ENCODE assay signal across 8 cellular contexts in genomic region chr3:128094295-128095151, GRCh38. TPM values are rescaled to one million over a fixed set of nuclear protein-coding genes. Genes with fewer than 3 reads are reported as not detected.
DNase-seq lines count a peak whose midpoint lies in the region; ATAC-seq, FAIRE-seq and TF ChIP-seq lines count a peak whose summit lies in the region.

No MANE protein-coding gene starts in this region.

- no peak overlapping the region for H4K91ac ChIP-seq in H1 (replicated peaks; ENCODE audit: insufficient read length, low read length)

- H3K4me1 ChIP-seq in SK-N-SH (ENCODE audit: control insufficient read depth in 1 of 2, insufficient read depth in 2 of 2, low read depth in 1 of 2, low read length in 1 of 2) (peaks cover 9 to 12% of the 10 kb centered on the region in 2 experiments; a peak in 1 of 4 replicates), H1 (replicated peaks in 1 of 4; ENCODE audit: control insufficient read depth in 3 of 4, insufficient read depth in 4 of 4, low read length in 3 of 4) (peaks cover 9 to 30% (median 19%) of the 10 kb centered on the region in 4 experiments)

- peaks cover 6% of the 10 kb centered on the region; the same call in 1 of the 2 replicates for H3K79me2 ChIP-seq in SK-N-SH (ENCODE audit: insufficient read depth)
- H3K79me2 ChIP-seq in H1 (ENCODE audit: control insufficient read depth in 1 of 2, insufficient read depth in 2 of 2, low read length in 2 of 2): peaks cover 0 to 42% of the 10 kb centered on the region in 2 experiments; a peak in 2 of 4 replicates

- intact Hi-C loops in Right ventricle myocardium superior (cut with DNase I) (loop anchor here (5.0 to 10.0 kb wide), 2 partner anchors 38 to 510 kb away; no protein-coding TSS in a partner anchor), Right ventricle myocardium inferior (cut with DNase I) (loop anchor here (1.0 to 5.0 kb wide), 2 partner anchors 39 to 403 kb away; no protein-coding TSS in a partner anchor)

- DNase-seq in Right ventricle myocardium superior (no peak), Right ventricle myocardium inferior (ENCODE audit: missing footprints) (no peak), SK-N-SH (no peak), H1 (ENCODE audit: low read depth in 1 of 2, low spot score in 2 of 2) (no peak), GM13977 (ENCODE audit: low spot score) (no peak), coronary artery (ENCODE audit: low spot score) (no peak)

- H3K79me1 ChIP-seq in H1 (ENCODE audit: low read depth, low read length): peaks cover 7% of the 10 kb centered on the region

- no peak overlapping the region for H4K8ac ChIP-seq in H1 (ENCODE audit: extremely low read depth, insufficient read depth, low read length)

- H2BK120ac ChIP-seq in H1 (replicated peaks; ENCODE audit: low read depth, low read length): no peak overlapping the region

- in situ Hi-C loops in GM13977 (cut with MboI; ENCODE audit: low pct_unique_long_range_greater_than_20kb, low sequenced_read_pairs, unreplicated experiment): loop anchor here (25.0 kb wide), 2 partner anchors 393 to 518 kb away; partner anchors contain the start of gene GATA2

- TF ChIP-seq POLR2A in H1 (IDR thresholded peaks at IDR 0.05; ENCODE audit: control extremely low read depth in 1 of 2, low read depth in 2 of 2, low read length in 2 of 2): no peak

- no peak for TF ChIP-seq EP300 in SK-N-SH (IDR thresholded peaks at IDR 0.05; ENCODE audit: borderline replicate concordance in 1 of 2, low read depth in 1 of 2, low read length in 1 of 2)
- TF ChIP-seq EP300 in H1 (IDR thresholded peaks at IDR 0.05; ENCODE audit: borderline replicate concordance in 1 of 2, low read depth in 2 of 2, low read length in 2 of 2): no peak

- no peak overlapping the region for H4K5ac ChIP-seq in H1 (ENCODE audit: insufficient read length, low read depth, low read length)

- H3K14ac ChIP-seq in H1 (ENCODE audit: insufficient read length): no peak overlapping the region

- ATAC-seq in Right ventricle myocardium superior (ENCODE audit: poor library complexity): peak; percentile 9
- no peak for ATAC-seq in Right ventricle myocardium inferior
- no peak for ATAC-seq in HG03457 (IDR thresholded peaks at IDR 0.05; ENCODE audit: unreplicated experiment)

- no peaks in the 10 kb centered on the region for H3K9me3 Mint-ChIP-seq in stimulated activated naive CD8-positive, alpha-beta T cell treated with anti-CD3 and anti-CD28 coated beads, Interleukin-15, Interleukin-2, amounts not matched to agents 100 ng/mL and 50 ng/mL, for 24 hours

- peaks cover 10% of the 10 kb centered on the region for H3F3A ChIP-seq in SK-N-SH (replicated peaks; ENCODE audit: insufficient read depth)

- peak overlapping the region; percentile 61 for H3K27ac Mint-ChIP-seq in stimulated activated naive CD8-positive, alpha-beta T cell treated with anti-CD3 and anti-CD28 coated beads, Interleukin-15, Interleukin-2, amounts not matched to agents 100 ng/mL and 50 ng/mL, for 24 hours

- no peak overlapping the region for H3K4ac ChIP-seq in H1 (replicated peaks; ENCODE audit: insufficient read length, low read depth, low read length)

- POLR2A ChIA-PET in SK-N-SH (lab: Yijun Ruan, JAX): interaction anchor here (0.5 to 1.4 kb wide), 3 partner anchors 39 to 385 kb away, joined by 3 to 5 read pairs (median 5); partner anchors contain the start of gene EEFSEC
- POLR2A ChIA-PET in H1 (lab: Charles Lee; ENCODE audit: partially characterized antibody): interaction anchor here (1.1 to 1.6 kb wide), 6 partner anchors 16 to 31 kb away, joined by 3 to 6 read pairs (median 4); partner anchors contain the start of gene RUVBL1

- TF ChIP-seq RAD21 in SK-N-SH (IDR thresholded peaks at IDR 0.05; ENCODE audit: low read length): no peak
- 0 out of 4 replicates have a peak, but pooled peaks have one; percentile 4 to 11 for TF ChIP-seq RAD21 in H1 (IDR thresholded peaks at IDR 0.05 in 1 of 2, conservative IDR thresholded peaks at IDR 0.05 in 1 of 2; ENCODE audit: low read depth in 2 of 2, low read length in 2 of 2)

- peak overlapping the region; percentile 5; the same call in 1 of the 2 replicates for H3K4me2 ChIP-seq in SK-N-SH
- no peak overlapping the region for H3K4me2 ChIP-seq in H1 (ENCODE audit: insufficient read depth in 1 of 2, low read depth in 2 of 2, low read length in 2 of 2)

- no peak for FAIRE-seq in H1 (lab: Jason Lieb, UNC)

- H2BK20ac ChIP-seq in H1 (ENCODE audit: low read length): no peak overlapping the region

- 0 out of 2 replicates have a peak overlapping the region, but pooled peaks have one; percentile 10 for H2BK5ac ChIP-seq in H1 (ENCODE audit: low read depth, low read length)

- H3K4me3 ChIP-seq in SK-N-SH (ENCODE audit: low read depth in 2 of 2, low read length in 1 of 2): no peak overlapping the region; a peak in 1 of 4 replicates
- H3K4me3 ChIP-seq in H1 (ENCODE audit: extremely low read depth in 1 of 4, insufficient read depth in 2 of 4, low read depth in 3 of 4, low read length in 4 of 4): no peak overlapping the region
- no peak overlapping the region for H3K4me3 ChIP-seq in coronary artery

- H3K4me1 Mint-ChIP-seq in stimulated activated naive CD8-positive, alpha-beta T cell treated with anti-CD3 and anti-CD28 coated beads, Interleukin-15, Interleukin-2, amounts not matched to agents 100 ng/mL and 50 ng/mL, for 24 hours (ENCODE audit: low read depth): peaks cover 5% of the 10 kb centered on the region

- H3K18ac ChIP-seq in H1 (ENCODE audit: extremely low read depth, low read length): no peak overlapping the region

- H3K36me3 Mint-ChIP-seq in stimulated activated naive CD8-positive, alpha-beta T cell treated with anti-CD3 and anti-CD28 coated beads, Interleukin-15, Interleukin-2, amounts not matched to agents 100 ng/mL and 50 ng/mL, for 24 hours (ENCODE audit: low read depth): peaks cover 62% of the 10 kb centered on the region

- H3K9me2 ChIP-seq in SK-N-SH: no peaks in the 10 kb centered on the region

- H3K9me3 ChIP-seq in SK-N-SH: no peaks in the 10 kb centered on the region
- no peaks in the 10 kb centered on the region for H3K9me3 ChIP-seq in H1 (ENCODE audit: insufficient read depth in 2 of 2, low read depth in 1 of 2, low read length in 1 of 2)

- H3K9ac ChIP-seq in SK-N-SH: no peak overlapping the region; the same call in 1 of the 2 replicates
- no peak overlapping the region for H3K9ac ChIP-seq in H1 (replicated peaks in 1 of 4; ENCODE audit: extremely low read depth in 1 of 4, low read depth in 3 of 4, low read length in 3 of 4)

- CTCF ChIA-PET in SK-N-SH (lab: Yijun Ruan, JAX) (interaction anchor here (0.6 to 4.6 kb wide), 43 partner anchors 8 to 523 kb away, joined by 3 to 89 read pairs (median 4); partner anchors contain the start of genes EEFSEC and RUVBL1), H1 (lab: Charles Lee; ENCODE audit: partially characterized antibody) (interaction anchor here (0.8 to 3.3 kb wide), 32 partner anchors 7 to 514 kb away, joined by 3 to 27 read pairs (median 4); partner anchors contain the start of gene RUVBL1)

- H3K56ac ChIP-seq in H1 (replicated peaks; ENCODE audit: insufficient read length, low read depth, low read length): no peak overlapping the region

- no peaks in the 10 kb centered on the region for H3K27me3 Mint-ChIP-seq in stimulated activated naive CD8-positive, alpha-beta T cell treated with anti-CD3 and anti-CD28 coated beads, Interleukin-15, Interleukin-2, amounts not matched to agents 100 ng/mL and 50 ng/mL, for 24 hours

- H3K27me3 ChIP-seq in SK-N-SH (ENCODE audit: insufficient read depth) (no peaks in the 10 kb centered on the region), H1 (replicated peaks in 1 of 4; ENCODE audit: control insufficient read depth in 3 of 4, extremely low read depth in 1 of 4, insufficient read depth in 3 of 4, low read length in 3 of 4) (no peaks in the 10 kb centered on the region)

- 78% methylated on average over 11 of the region's 13 CpGs for WGBS in SK-N-SH (ENCODE audit: low lambda C conversion rate)
- 85% methylated on average over 13 of the region's 13 CpGs; no CpG with 5 or more reads in 1 of the 2 experiments for WGBS in H1 (ENCODE audit: extremely low coverage in 1 of 2, insufficient coverage in 1 of 2, insufficient read length in 1 of 2, insufficient replicate concordance in 2 of 2, low coverage in 1 of 2, low lambda C conversion rate in 2 of 2, missing lambda C conversion rate in 1 of 2), 2 experiments

- no peak overlapping the region for H3K23ac ChIP-seq in H1 (ENCODE audit: insufficient read length)

- no peak overlapping the region for H2BK15ac ChIP-seq in H1 (ENCODE audit: low read length)

- H3K36me3 ChIP-seq in SK-N-SH (replicated peaks in 1 of 2; ENCODE audit: control insufficient read depth in 1 of 2, insufficient read depth in 2 of 2, low read length in 1 of 2) (peaks cover 18 to 69% of the 10 kb centered on the region in 2 experiments), H1 (ENCODE audit: control insufficient read depth in 2 of 4, insufficient read depth in 4 of 4, low read length in 3 of 4) (peaks cover 8 to 54% (median 32%) of the 10 kb centered on the region in 4 experiments; a peak in 7 of 8 replicates)

- H4K20me1 ChIP-seq in SK-N-SH (ENCODE audit: insufficient read depth): no peaks in the 10 kb centered on the region
- peaks cover 2 to 5% of the 10 kb centered on the region in 2 experiments for H4K20me1 ChIP-seq in H1 (replicated peaks in 1 of 2; ENCODE audit: control insufficient read depth in 1 of 2, insufficient read depth in 2 of 2, low read length in 2 of 2)

- H2AK5ac ChIP-seq in H1 (ENCODE audit: low read depth, low read length): no peak overlapping the region

- H3K4me3 Mint-ChIP-seq in stimulated activated naive CD8-positive, alpha-beta T cell treated with anti-CD3 and anti-CD28 coated beads, Interleukin-15, Interleukin-2, amounts not matched to agents 100 ng/mL and 50 ng/mL, for 24 hours: no peak overlapping the region

- H2AFZ ChIP-seq in SK-N-SH (ENCODE audit: low read depth) (no peak overlapping the region), H1 (ENCODE audit: low read length) (no peak overlapping the region)

- H3K27ac ChIP-seq in SK-N-SH (ENCODE audit: low read depth in 2 of 2, low read length in 1 of 2) (peak overlapping the region; percentile 9 to 43; a peak in 3 of 4 replicates), H1 (ENCODE audit: low read depth, low read length) (0 out of 2 replicates have a peak overlapping the region, but pooled peaks have one; percentile 15), coronary artery (no peak overlapping the region)

- no peak overlapping the region for H2BK12ac ChIP-seq in H1 (ENCODE audit: low read depth, low read length)

- no peak for TF ChIP-seq CTCF in SK-N-SH (IDR thresholded peaks at IDR 0.05)
- TF ChIP-seq CTCF in H1 (IDR thresholded peaks at IDR 0.05; ENCODE audit: control extremely low read depth in 1 of 3, insufficient read depth in 1 of 3, low read depth in 1 of 3, low read length in 3 of 3): peak; percentile 2 to 16 (median 13); a peak in 3 of 4 replicates
- no peak for TF ChIP-seq CTCF in GM13977 (IDR thresholded peaks at IDR 0.05; ENCODE audit: extremely low read depth, insufficient read depth, missing control alignments)
- no peak for TF ChIP-seq CTCF in coronary artery (IDR thresholded peaks at IDR 0.05)

- no peaks in the 10 kb centered on the region for H3K23me2 ChIP-seq in H1 (ENCODE audit: low read depth, low read length)

RNA-seq across cellular contexts. Expression of gene RUVBL1, which starts 29.1 kb away (rescaled TPM):
- total RNA-seq in Right ventricle myocardium superior (21.0 TPM), Right ventricle myocardium inferior (21.4 TPM)
- polyA plus RNA-seq in SK-N-SH (2012; rRNA removed) (140 and 145 TPM in 2 replicates), H1 (2011; rRNA removed) (112 and 113 TPM in 2 replicates)
- polyA plus RNA-seq in SK-N-SH (2012; cell fraction: cytosol; rRNA removed): 148 and 151 TPM in 2 replicates
- 68.4 and 76.8 TPM in 2 replicates for polyA plus RNA-seq in SK-N-SH (2012; cell fraction: nucleus; rRNA removed)
- total RNA-seq in H1 (2021; fragmentation: NEBNext Ultra II Directional; extraction: Animal tissue kit (Norgen Biotek cat#: 25700)): 131 and 135 TPM in 2 replicates
- polyA plus RNA-seq in H1 (2011; cell fraction: cytosol; rRNA removed): 155 TPM
- 102 TPM for polyA plus RNA-seq in H1 (2011; cell fraction: nucleus; rRNA removed)
- polyA plus RNA-seq in H1 (2012, experiment 1 of 2): 147 to 169 TPM (median 163 TPM) in 4 replicates
- polyA plus RNA-seq in H1 (2012, experiment 2 of 2): 94.8 TPM
- polyA plus RNA-seq in H1 (2013, experiment 1 of 2): 76.0 TPM
- 74.4 TPM for polyA plus RNA-seq in H1 (2013, experiment 2 of 2)
- 78.8 and 104 TPM in 2 replicates for polyA minus RNA-seq in H1 (2011; rRNA and poly(A)+ RNA removed)
- polyA minus RNA-seq in H1 (2011; cell fraction: cytosol; rRNA and poly(A)+ RNA removed): 81.2 TPM
- 68.8 TPM for polyA minus RNA-seq in H1 (2011; cell fraction: nucleus; rRNA and poly(A)+ RNA removed)

RNA-seq across cellular contexts. Expression of gene SEC61A1, which starts 42.3 kb away (rescaled TPM):
- total RNA-seq in Right ventricle myocardium superior (54.7 TPM), Right ventricle myocardium inferior (57.5 TPM)
- polyA plus RNA-seq in SK-N-SH (2012; rRNA removed) (153 and 215 TPM in 2 replicates), H1 (2011; rRNA removed) (115 and 133 TPM in 2 replicates)
- 122 and 161 TPM in 2 replicates for polyA plus RNA-seq in SK-N-SH (2012; cell fraction: cytosol; rRNA removed)
- polyA plus RNA-seq in SK-N-SH (2012; cell fraction: nucleus; rRNA removed): 160 and 215 TPM in 2 replicates
- total RNA-seq in H1 (2021; fragmentation: NEBNext Ultra II Directional; extraction: Animal tissue kit (Norgen Biotek cat#: 25700)): 157 and 165 TPM in 2 replicates
- 107 TPM for polyA plus RNA-seq in H1 (2011; cell fraction: cytosol; rRNA removed)
- polyA plus RNA-seq in H1 (2011; cell fraction: nucleus; rRNA removed): 127 TPM
- 119 to 133 TPM (median 124 TPM) in 4 replicates for polyA plus RNA-seq in H1 (2012, experiment 1 of 2)
- 142 TPM for polyA plus RNA-seq in H1 (2012, experiment 2 of 2)
- 197 TPM for polyA plus RNA-seq in H1 (2013, experiment 1 of 2)
- polyA plus RNA-seq in H1 (2013, experiment 2 of 2): 202 TPM
- 262 and 327 TPM in 2 replicates for polyA minus RNA-seq in H1 (2011; rRNA and poly(A)+ RNA removed)
- polyA minus RNA-seq in H1 (2011; cell fraction: cytosol; rRNA and poly(A)+ RNA removed): 101 TPM
- polyA minus RNA-seq in H1 (2011; cell fraction: nucleus; rRNA and poly(A)+ RNA removed): 78.2 TPM

RNA-seq across cellular contexts. Expression of gene EEFSEC, which starts 58.8 kb away (rescaled TPM):
- 16.9 TPM for total RNA-seq in Right ventricle myocardium superior
- total RNA-seq in Right ventricle myocardium inferior: 19.4 TPM
- 10.5 and 12.4 TPM in 2 replicates for polyA plus RNA-seq in SK-N-SH (2012; rRNA removed)
- 4.6 and 8.1 TPM in 2 replicates for polyA plus RNA-seq in SK-N-SH (2012; cell fraction: cytosol; rRNA removed)
- 13.3 and 17.4 TPM in 2 replicates for polyA plus RNA-seq in SK-N-SH (2012; cell fraction: nucleus; rRNA removed)
- total RNA-seq in H1 (2021; fragmentation: NEBNext Ultra II Directional; extraction: Animal tissue kit (Norgen Biotek cat#: 25700)): 13.1 and 13.8 TPM in 2 replicates
- 19.8 and 27.6 TPM in 2 replicates for polyA plus RNA-seq in H1 (2011; rRNA removed)
- polyA plus RNA-seq in H1 (2011; cell fraction: cytosol; rRNA removed): 16.2 TPM
- 17.5 TPM for polyA plus RNA-seq in H1 (2011; cell fraction: nucleus; rRNA removed)
- 7.3 to 14.1 TPM (median 12.1 TPM) in 4 replicates for polyA plus RNA-seq in H1 (2012, experiment 1 of 2)
- 15.7 TPM for polyA plus RNA-seq in H1 (2012, experiment 2 of 2)
- 8.8 TPM for polyA plus RNA-seq in H1 (2013, experiment 1 of 2)
- polyA plus RNA-seq in H1 (2013, experiment 2 of 2): 9.1 TPM
- polyA minus RNA-seq in H1 (2011; rRNA and poly(A)+ RNA removed): 11.9 and 12.1 TPM in 2 replicates
- polyA minus RNA-seq in H1 (2011; cell fraction: cytosol; rRNA and poly(A)+ RNA removed): 11.4 TPM
- 22.0 TPM for polyA minus RNA-seq in H1 (2011; cell fraction: nucleus; rRNA and poly(A)+ RNA removed)

Comparison
In these comparisons a context has a peak if more than half of its experiments do, and no peak if none do; other contexts are left out.
1. H3K27ac ChIP-seq: peak in SK-N-SH (2 of 2) and H1 (single experiment); none in coronary artery (0 of 2).
2. CTCF ChIP-seq: peak in H1 (3 of 3); none in SK-N-SH (single experiment), GM13977 (single experiment) and coronary artery (single experiment).